ENCODE assay signal across 2 cellular contexts in genomic region chr11:61384271-61385242, GRCh38.
A peak's percentile ranks its signal among the peaks of the same experiment; 100 is the strongest.
TF ChIP-seq lines count a peak whose summit lies in the region.

No MANE protein-coding gene starts in this region.

TF ChIP-seq in K562, 482 proteins besides CTCF, POLR2A, EP300 and RAD21 (continues in another document):
- TF ChIP-seq, protein P1, sequence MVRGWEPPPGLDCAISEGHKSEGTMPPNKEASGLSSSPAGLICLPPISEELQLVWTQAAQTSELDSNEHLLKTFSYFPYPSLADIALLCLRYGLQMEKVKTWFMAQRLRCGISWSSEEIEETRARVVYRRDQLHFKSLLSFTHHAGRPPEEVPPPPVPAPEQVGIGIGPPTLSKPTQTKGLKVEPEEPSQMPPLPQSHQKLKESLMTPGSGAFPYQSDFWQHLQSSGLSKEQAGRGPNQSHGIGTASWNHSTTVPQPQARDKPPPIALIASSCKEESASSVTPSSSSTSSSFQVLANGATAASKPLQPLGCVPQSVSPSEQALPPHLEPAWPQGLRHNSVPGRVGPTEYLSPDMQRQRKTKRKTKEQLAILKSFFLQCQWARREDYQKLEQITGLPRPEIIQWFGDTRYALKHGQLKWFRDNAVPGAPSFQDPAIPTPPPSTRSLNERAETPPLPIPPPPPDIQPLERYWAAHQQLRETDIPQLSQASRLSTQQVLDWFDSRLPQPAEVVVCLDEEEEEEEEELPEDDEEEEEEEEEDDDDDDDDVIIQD (CRISPR knock-in tag; IDR thresholded peaks at IDR 0.05): no peak
- 0 out of 4 replicates have a peak, but pooled peaks of 1 of the 2 experiments have one; percentile 7 for TF ChIP-seq MAZ (CRISPR knock-in tag; conservative IDR thresholded peaks at IDR 0.05 in 1 of 2, IDR thresholded peaks at IDR 0.05 in 1 of 2)
- TF ChIP-seq SOX6 (IDR thresholded peaks at IDR 0.05): no peak
- TF ChIP-seq CXXC5 (CRISPR knock-in tag; IDR thresholded peaks at IDR 0.05): 0 out of 2 replicates have a peak, but pooled peaks have one; percentile 15
- no peak for TF ChIP-seq ZNF318 (IDR thresholded peaks at IDR 0.05; ENCODE audit: borderline replicate concordance in 1 of 2, low read depth in 1 of 2)
- TF ChIP-seq EP400 (IDR thresholded peaks at IDR 0.05): 0 out of 2 replicates have a peak, but pooled peaks have one; percentile 10
- no peak for TF ChIP-seq HNRNPH1 (optimal IDR thresholded peaks at IDR 0.05; ENCODE audit: low read depth, low read length)
- TF ChIP-seq FOXP4 (CRISPR knock-in tag; IDR thresholded peaks at IDR 0.05; ENCODE audit: borderline replicate concordance): no peak
- 0 out of 4 replicates have a peak, but pooled peaks of 1 of the 2 experiments have one; percentile 4 for TF ChIP-seq FOXA3 (CRISPR knock-in tag; conservative IDR thresholded peaks at IDR 0.05 in 1 of 2, IDR thresholded peaks at IDR 0.05 in 1 of 2)
- no peak for TF ChIP-seq TCFL5 (CRISPR knock-in tag; conservative IDR thresholded peaks at IDR 0.05)
- no peak for TF ChIP-seq ATF1 (CRISPR knock-in tag; IDR thresholded peaks at IDR 0.05)
- no peak for TF ChIP-seq ATF1 (tag; IDR thresholded peaks at IDR 0.05)
- peak; percentile 28; the same call in 1 of the 2 replicates for TF ChIP-seq KLF16 (IDR thresholded peaks at IDR 0.05)
- TF ChIP-seq SAFB2 (IDR thresholded peaks at IDR 0.05; ENCODE audit: borderline replicate concordance, low read depth, low read length, severe bottlenecking): no peak
- no peak for TF ChIP-seq LARP7 (IDR thresholded peaks at IDR 0.05)
- peak; percentile 61; the same call in 1 of the 2 replicates for TF ChIP-seq CC2D1A (IDR thresholded peaks at IDR 0.05)

TF ChIP-seq in GM12891, 5 proteins besides CTCF, POLR2A, EP300 and RAD21:
- TF ChIP-seq POLR2AphosphoS5 (IDR thresholded peaks at IDR 0.05; ENCODE audit: low read depth, low read length) (no peak), SPI1 (IDR thresholded peaks at IDR 0.05; ENCODE audit: low read depth, low read length) (no peak), PAX5 (IDR thresholded peaks at IDR 0.05; ENCODE audit: insufficient read depth, low read length, severe bottlenecking) (no peak), POU2F2 (IDR thresholded peaks at IDR 0.05; ENCODE audit: low read depth, low read length) (no peak), TAF1 (IDR thresholded peaks at IDR 0.05; ENCODE audit: low read depth, low read length) (no peak)
